ENCODE assay signal across 1 cellular context in the genomic region with DNA sequence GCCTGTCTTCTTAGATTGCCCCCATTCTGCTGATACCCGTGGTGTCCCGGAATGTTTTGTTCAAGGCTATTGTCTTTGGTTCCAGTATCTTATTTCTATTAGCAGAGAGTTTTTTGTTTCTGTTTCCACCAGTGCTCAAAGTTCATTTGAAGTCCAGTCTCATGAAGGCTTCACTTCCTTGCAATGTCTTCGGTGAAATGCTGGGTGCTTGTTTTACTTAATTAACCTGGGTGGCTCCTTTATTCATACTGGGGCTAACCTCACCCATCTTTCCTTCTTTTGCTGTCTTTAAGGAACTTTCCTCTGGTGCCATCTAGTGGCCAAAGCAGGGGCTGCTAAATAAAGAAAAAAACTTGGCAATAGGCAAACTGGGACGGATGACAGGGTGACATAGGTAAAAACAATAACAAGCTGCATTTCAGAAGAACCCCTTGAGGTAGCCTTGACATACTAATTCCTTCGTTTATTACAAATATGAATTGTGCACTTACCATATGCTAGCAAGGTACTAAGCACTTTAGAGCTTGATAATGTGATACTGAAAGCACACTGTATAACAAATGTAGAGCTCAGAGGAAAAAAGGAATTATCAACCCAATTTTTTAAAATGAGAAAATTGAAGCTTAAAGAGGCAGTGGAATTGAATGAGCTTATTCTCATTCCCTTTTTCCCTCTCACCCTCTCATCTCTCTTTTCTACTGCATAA.
TF ChIP-seq lines count a peak whose summit lies in the region.

No MANE protein-coding gene starts in this region.

TF ChIP-seq in HepG2, 621 proteins besides CTCF, POLR2A, EP300 and RAD21 (continued from another document):
- peak in 1 of 2 experiments; percentile 70; a peak in 1 of 4 replicates for TF ChIP-seq HMGXB4 (CRISPR knock-in tag; IDR thresholded peaks at IDR 0.05; ENCODE audit: borderline replicate concordance in 1 of 2, low read depth in 1 of 2)
- no peak for TF ChIP-seq MXD4 (CRISPR knock-in tag; IDR thresholded peaks at IDR 0.05)
- peak; percentile 98 for TF ChIP-seq SMC3 (IDR thresholded peaks at IDR 0.05; ENCODE audit: low read length)
- 0 out of 2 replicates have a peak, but pooled peaks have one; percentile 37 for TF ChIP-seq ZNF674 (CRISPR knock-in tag; IDR thresholded peaks at IDR 0.05; ENCODE audit: low read depth)
- TF ChIP-seq ZKSCAN8 (CRISPR knock-in tag; IDR thresholded peaks at IDR 0.05; ENCODE audit: borderline replicate concordance): 0 out of 2 replicates have a peak, but pooled peaks have one; percentile 21
- peak; percentile 56; the same call in 1 of the 2 replicates for TF ChIP-seq MEF2D (CRISPR knock-in tag; IDR thresholded peaks at IDR 0.05)
- TF ChIP-seq MED1 (CRISPR knock-in tag; IDR thresholded peaks at IDR 0.05): peak; percentile 64
- TF ChIP-seq, protein P1, sequence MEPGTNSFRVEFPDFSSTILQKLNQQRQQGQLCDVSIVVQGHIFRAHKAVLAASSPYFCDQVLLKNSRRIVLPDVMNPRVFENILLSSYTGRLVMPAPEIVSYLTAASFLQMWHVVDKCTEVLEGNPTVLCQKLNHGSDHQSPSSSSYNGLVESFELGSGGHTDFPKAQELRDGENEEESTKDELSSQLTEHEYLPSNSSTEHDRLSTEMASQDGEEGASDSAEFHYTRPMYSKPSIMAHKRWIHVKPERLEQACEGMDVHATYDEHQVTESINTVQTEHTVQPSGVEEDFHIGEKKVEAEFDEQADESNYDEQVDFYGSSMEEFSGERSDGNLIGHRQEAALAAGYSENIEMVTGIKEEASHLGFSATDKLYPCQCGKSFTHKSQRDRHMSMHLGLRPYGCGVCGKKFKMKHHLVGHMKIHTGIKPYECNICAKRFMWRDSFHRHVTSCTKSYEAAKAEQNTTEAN (CRISPR knock-in tag; conservative IDR thresholded peaks at IDR 0.05): 0 out of 2 replicates have a peak, but pooled peaks have one; percentile 24
- 0 out of 2 replicates have a peak, but pooled peaks have one; percentile 43 for TF ChIP-seq TSC22D2 (CRISPR knock-in tag; IDR thresholded peaks at IDR 0.05; ENCODE audit: borderline replicate concordance)
- TF ChIP-seq ZGPAT (CRISPR knock-in tag; IDR thresholded peaks at IDR 0.05): peak; percentile 65; the same call in 1 of the 2 replicates
- no peak for TF ChIP-seq EEA1 (CRISPR knock-in tag; IDR thresholded peaks at IDR 0.05; ENCODE audit: borderline replicate concordance)
- no peak for TF ChIP-seq CREB1 (IDR thresholded peaks at IDR 0.05)
- peak; percentile 57; the same call in 1 of the 2 replicates for TF ChIP-seq CREB1 (CRISPR knock-in tag; IDR thresholded peaks at IDR 0.05)
- TF ChIP-seq ZNF614 (CRISPR knock-in tag; IDR thresholded peaks at IDR 0.05; ENCODE audit: borderline replicate concordance): peak; percentile 67
- TF ChIP-seq TP53 (CRISPR knock-in tag; conservative IDR thresholded peaks at IDR 0.05): no peak
- TF ChIP-seq PPARG (CRISPR knock-in tag; conservative IDR thresholded peaks at IDR 0.05): 0 out of 2 replicates have a peak, but pooled peaks have one; percentile 44
- TF ChIP-seq ZSCAN9 (CRISPR knock-in tag; IDR thresholded peaks at IDR 0.05; ENCODE audit: borderline replicate concordance): 0 out of 2 replicates have a peak, but pooled peaks have one; percentile 59
- TF ChIP-seq HOXA5 (CRISPR knock-in tag; IDR thresholded peaks at IDR 0.05): peak; percentile 86
- TF ChIP-seq TBX2 (CRISPR knock-in tag; IDR thresholded peaks at IDR 0.05; ENCODE audit: borderline replicate concordance): 0 out of 2 replicates have a peak, but pooled peaks have one; percentile 31
